24 cellular contexts compared by ENCODE assay signal in genomic region chr18:62833494-62833893, GRCh38.
"Had no signal": no experiment of that assay in that cellular context is flagged by ENCODE, and none has a peak within 500 bp of the region (broad histone marks: within the 10 kb centered on the region; RNA-seq: fewer than 3 reads in every experiment).

No MANE protein-coding gene starts in this region.

- DNase-seq: IMR-90, Karpas-422, KG1, MG63, NCI-H1092, NCI-H1105 treated with DMSO at 0.1 percent for 48 hours, NCI-H1417 treated with DMSO at 0.1 percent for 48 hours, NCI-H146, NCI-H1694 treated with DMSO at 0.1 percent for 48 hours, NCI-H1930, NCI-H2081 treated with DMSO at 0.1 percent for 48 hours, NCI-H2171, NCI-H226, NCI-H446, NCI-H510A, NCI-H524 treated with DMSO at 0.1 percent for 48 hours, NCI-H69, NCI-H774, Right ventricle myocardium superior, RPMI8226, SIG-M5 had no signal

- H3K27ac ChIP-seq: SJSA1, SK-N-MC had no signal

- H3K27me3 ChIP-seq: MG63, SJSA1 had no signal

- ATAC-seq: HepG2 had no signal

- H3K4me3 ChIP-seq: MG63, SJSA1, SK-N-MC had no signal
